ENCODE assay signal across 8 cellular contexts in the genomic region with DNA sequence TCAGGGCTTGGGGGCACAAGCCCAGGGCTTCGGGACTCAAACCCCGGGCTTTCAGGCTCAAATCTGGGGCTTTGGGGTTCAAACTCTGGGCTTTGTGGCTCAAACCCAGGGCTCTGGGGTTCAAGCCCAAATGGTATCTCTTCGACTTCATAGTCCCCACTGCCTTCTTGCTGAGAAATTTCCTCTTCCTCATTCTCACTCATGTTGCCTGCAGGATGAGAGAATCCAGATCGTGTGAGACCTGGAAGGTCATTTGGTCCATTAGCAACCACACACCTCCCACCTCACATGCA. TPM values are rescaled to one million over a fixed set of nuclear protein-coding genes. Genes with fewer than 3 reads are reported as not detected.
DNase-seq lines count a peak whose midpoint lies in the region; ATAC-seq and TF ChIP-seq lines count a peak whose summit lies in the region.

No MANE protein-coding gene starts in this region.

- no peak for ATAC-seq in naive B cell (ENCODE audit: low read depth in 2 of 2)
- ATAC-seq in GM19455 (IDR thresholded peaks at IDR 0.05; ENCODE audit: unreplicated experiment), result no peak
- no peak for ATAC-seq in GM19035 (IDR thresholded peaks at IDR 0.05; ENCODE audit: unreplicated experiment)
- ATAC-seq in HG02798 (IDR thresholded peaks at IDR 0.05; ENCODE audit: poor library complexity, unreplicated experiment), result no peak

- H3K27ac Mint-ChIP-seq in naive B cell, result peak overlapping the region in 5 of 6 donors; percentile 16 to 96 (median 81)

- no peak for TF ChIP-seq CTCF in AG04449 (IDR thresholded peaks at IDR 0.05; ENCODE audit: insufficient read depth, low read length, missing control alignments)

- H3K36me3 Mint-ChIP-seq in naive B cell, result peaks cover 7 to 8% of the 10 kb centered on the region in 2 donors

- peak overlapping the region; percentile 82 to 99 (median 94) for H3K4me3 Mint-ChIP-seq in naive B cell

- CTCF ChIA-PET in AG04449 (lab: Yijun Ruan, JAX), result interaction anchor here (2.3 kb wide), 1 partner anchor 10 kb away, joined by 9 read pairs; the partner anchor contains the start of gene ZNF747

- peak overlapping the region; percentile 87 for H3K27ac ChIP-seq in cingulate gyrus (ENCODE audit: low read depth, low read length)

- POLR2A ChIA-PET in AG04449 (lab: Yijun Ruan, JAX), result interaction anchor here (0.6 to 0.9 kb wide), 2 partner anchors 96 to 537 kb away, joined by 3 read pairs; partner anchors contain the start of gene DCTPP1

- no peaks in the 10 kb centered on the region for H3K27me3 Mint-ChIP-seq in naive B cell

- DNase-seq in AG04449 (ENCODE audit: low read depth, low spot score), result no peak
- no peak for DNase-seq in Jurkat, Clone E6-1 (ENCODE audit: low read depth, low spot score)
- no peak for DNase-seq in naive B cell
- DNase-seq in AG20443 (ENCODE audit: low spot score), result no peak

- no peaks in the 10 kb centered on the region for H3K9me3 Mint-ChIP-seq in naive B cell

- H3K4me1 Mint-ChIP-seq in naive B cell, result peaks cover 18 to 34% (median 32%) of the 10 kb centered on the region in 3 donors

- H3K4me3 ChIP-seq in AG04449 (ENCODE audit: low read depth, low read length), result peak overlapping the region; percentile 80
- H3K4me3 ChIP-seq in Jurkat, Clone E6-1 (ENCODE audit: low read length), result peak overlapping the region; percentile 35; the same call in 1 of the 2 replicates

RNA-seq across cellular contexts. Expression of gene ZNF768, which starts 0.6 kb away (rescaled TPM):
- polyA plus RNA-seq in Jurkat, Clone E6-1 (2012; ENCODE audit: insufficient read depth, insufficient read length), result 4.9 TPM
- 10 to 100 TPM in 1 of 6 donors, 1 to 10 TPM in 4, under 1 TPM in 1; 0.40 to 10.1 (median 6.3) TPM for polyA plus RNA-seq in naive B cell (ENCODE audit: low read depth in 6 of 6)

RNA-seq across cellular contexts. Expression of gene ZNF747, which starts 8.9 kb away (rescaled TPM):
- polyA plus RNA-seq in Jurkat, Clone E6-1 (2012; ENCODE audit: insufficient read depth, insufficient read length), result 3.7 TPM
- 10 to 100 TPM; 12.0 to 18.3 (median 15.1) TPM for polyA plus RNA-seq in naive B cell (ENCODE audit: low read depth in 6 of 6)

RNA-seq across cellular contexts. Expression of gene ZNF764, which starts 32.4 kb away (rescaled TPM):
- 11.7 TPM for polyA plus RNA-seq in Jurkat, Clone E6-1 (2012; ENCODE audit: insufficient read depth, insufficient read length)
- polyA plus RNA-seq in naive B cell (ENCODE audit: low read depth in 6 of 6), result 1 to 10 TPM in 5 of 6 donors, not detected in 1; 2.3 to 6.8 (median 4.7) TPM

RNA-seq across cellular contexts. Expression of gene ZNF688, which starts 45.7 kb away (rescaled TPM):
- polyA plus RNA-seq in Jurkat, Clone E6-1 (2012; ENCODE audit: insufficient read depth, insufficient read length), result 7.3 TPM
- 10 to 100 TPM; 28.0 to 41.5 (median 36.1) TPM for polyA plus RNA-seq in naive B cell (ENCODE audit: low read depth in 6 of 6)

RNA-seq across cellular contexts. Expression of gene ITGAL, which starts 53.2 kb away (rescaled TPM):
- polyA plus RNA-seq in Jurkat, Clone E6-1 (2012; ENCODE audit: insufficient read depth, insufficient read length), result 48.4 TPM
- 10 to 100 TPM; 21.3 to 36.8 (median 25.6) TPM for polyA plus RNA-seq in naive B cell (ENCODE audit: low read depth in 6 of 6)
